ENCODE assay signal across 8 cellular contexts in the genomic region with DNA sequence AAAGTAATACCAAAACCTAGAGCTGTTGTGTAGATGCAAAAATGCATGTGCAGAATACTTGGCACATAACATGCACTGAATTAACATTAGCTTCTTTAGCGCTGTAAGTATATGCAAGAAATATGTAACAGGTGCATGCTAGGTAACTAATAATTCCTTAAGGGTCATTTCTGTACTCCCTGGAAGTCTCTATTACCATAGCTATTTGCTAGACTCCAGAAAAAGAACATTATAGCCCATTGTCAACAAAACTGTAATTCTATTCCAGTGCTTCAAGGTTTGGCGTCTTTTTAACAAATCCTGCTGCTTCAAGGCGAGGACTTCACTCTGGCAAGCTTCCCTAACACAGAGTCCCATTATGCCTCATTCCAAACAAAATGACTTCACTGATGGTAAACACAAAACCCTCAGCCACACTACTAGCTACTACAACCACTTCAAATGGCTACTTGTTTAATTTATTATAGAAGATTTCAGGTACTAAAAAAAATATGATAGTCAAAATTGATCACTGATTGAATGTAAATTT. TPM values are rescaled to one million over a fixed set of nuclear protein-coding genes. Genes with fewer than 3 reads are reported as not detected.
DNase-seq lines count a peak whose midpoint lies in the region; ATAC-seq, FAIRE-seq and TF ChIP-seq lines count a peak whose summit lies in the region.

No MANE protein-coding gene starts in this region.

- CTCF ChIA-PET in activated CD4-positive, alpha-beta T cell treated with anti-CD3 and anti-CD28 coated beads, Interleukin-2, amount 10 ng/mL, durations not matched to agents 7 days and 5 days (lab: Charles Lee), result interaction anchor here (0.6 to 2.3 kb wide), 6 partner anchors 10 to 174 kb away, joined by 3 to 6 read pairs (median 4); no protein-coding TSS in a partner anchor

- peaks cover 18% of the 10 kb centered on the region for H3K36me3 Mint-ChIP-seq in activated CD4-positive, alpha-beta T cell treated with anti-CD3 and anti-CD28 coated beads, Interleukin-2, amount 10 ng/mL, durations not matched to agents 7 days and 5 days (ENCODE audit: low read depth)
- peaks cover under 1 to 7% of the 10 kb centered on the region in 2 donors for H3K36me3 Mint-ChIP-seq in activated naive CD4-positive, alpha-beta T cell treated with anti-CD3 and anti-CD28 coated beads, Interleukin-2, amount 50 U/mL, for 72 hours

- no peak for ATAC-seq in activated naive CD4-positive, alpha-beta T cell treated with anti-CD3 and anti-CD28 coated beads, Interleukin-2, amount 50 U/mL, for 72 hours
- no peak for ATAC-seq in HG03378 (IDR thresholded peaks at IDR 0.05; ENCODE audit: unreplicated experiment)
- no peak for ATAC-seq in GM21526 (IDR thresholded peaks at IDR 0.05; ENCODE audit: low FRiP score, unreplicated experiment)

- TF ChIP-seq EP300 in tibial nerve (IDR thresholded peaks at IDR 0.05), result no peak

- no peaks in the 10 kb centered on the region for H3K9me3 ChIP-seq in tibial nerve

- peaks cover 0 to 62% (median 39%) of the 10 kb centered on the region in 4 donors for H3K4me1 ChIP-seq in tibial nerve

- peaks cover 59% of the 10 kb centered on the region for H3K4me1 Mint-ChIP-seq in activated CD4-positive, alpha-beta T cell treated with anti-CD3 and anti-CD28 coated beads, Interleukin-2, amount 10 ng/mL, durations not matched to agents 7 days and 5 days

- H3K27ac Mint-ChIP-seq in activated CD4-positive, alpha-beta T cell treated with anti-CD3 and anti-CD28 coated beads, Interleukin-2, amount 10 ng/mL, durations not matched to agents 7 days and 5 days, result peak overlapping the region; percentile 95
- H3K27ac Mint-ChIP-seq in activated naive CD4-positive, alpha-beta T cell treated with anti-CD3 and anti-CD28 coated beads, Interleukin-2, amount 50 U/mL, for 72 hours, result peak overlapping the region; percentile 80 to 98

- POLR2A ChIA-PET in activated CD4-positive, alpha-beta T cell treated with anti-CD3 and anti-CD28 coated beads, Interleukin-2, amount 10 ng/mL, durations not matched to agents 7 days and 5 days (lab: Charles Lee), result no interaction called here

- H3K27ac ChIP-seq in tibial nerve, result peak overlapping the region; percentile 30 to 86 (median 82)

- peak overlapping the region; percentile 80 for H3K4me3 Mint-ChIP-seq in activated CD4-positive, alpha-beta T cell treated with anti-CD3 and anti-CD28 coated beads, Interleukin-2, amount 10 ng/mL, durations not matched to agents 7 days and 5 days

- H3K9me3 Mint-ChIP-seq in activated CD4-positive, alpha-beta T cell treated with anti-CD3 and anti-CD28 coated beads, Interleukin-2, amount 10 ng/mL, durations not matched to agents 7 days and 5 days, result no peaks in the 10 kb centered on the region
- H3K9me3 Mint-ChIP-seq in activated naive CD4-positive, alpha-beta T cell treated with anti-CD3 and anti-CD28 coated beads, Interleukin-2, amount 50 U/mL, for 72 hours, result no peaks in the 10 kb centered on the region

- WGBS in tibial nerve, 2 donors, result 17 to 28% methylated on average over 3 of the region's 3 CpGs

- no peaks in the 10 kb centered on the region for H3K27me3 Mint-ChIP-seq in activated CD4-positive, alpha-beta T cell treated with anti-CD3 and anti-CD28 coated beads, Interleukin-2, amount 10 ng/mL, durations not matched to agents 7 days and 5 days

- peak overlapping the region in 1 of 4 donors; percentile 16 for H3K4me3 ChIP-seq in tibial nerve

- FAIRE-seq in islet of Langerhans (lab: Jason Lieb, UNC), result peak; percentile 90

- no peaks in the 10 kb centered on the region for H3K36me3 ChIP-seq in tibial nerve

- no peaks in the 10 kb centered on the region for H3K27me3 ChIP-seq in tibial nerve

- no peak for TF ChIP-seq CTCF in tibial nerve (IDR thresholded peaks at IDR 0.05)

- TF ChIP-seq POLR2A in tibial nerve (IDR thresholded peaks at IDR 0.05), result no peak

- DNase-seq in activated CD4-positive, alpha-beta T cell treated with anti-CD3 and anti-CD28 coated beads, Interleukin-2, amount 10 ng/mL, durations not matched to agents 7 days and 5 days, result no peak
- DNase-seq in activated CD4-positive, alpha-beta T cell treated with anti-CD3 and anti-CD28 coated beads for 4 hours, result no peak
- DNase-seq in activated naive CD4-positive, alpha-beta T cell treated with anti-CD3 and anti-CD28 coated beads, Interleukin-2, amount 50 U/mL, for 72 hours (ENCODE audit: low spot score in 2 of 2), result no peak
- no peak for DNase-seq in tibial nerve (ENCODE audit: low spot score in 2 of 2)
- DNase-seq in stimulated activated naive CD4-positive, alpha-beta T cell treated with Interleukin-2 at 50 U/mL for 16 hours (lab: John Stamatoyannopoulos, UW), result no peak

RNA-seq across cellular contexts. Expression of a gene that starts 32.7 kb away (rescaled TPM):
- 100 to 1,000 TPM; 125 to 149 TPM for total RNA-seq in activated CD4-positive, alpha-beta T cell treated with anti-CD3 and anti-CD28 coated beads, Interleukin-2, amount 10 ng/mL, durations not matched to agents 7 days and 5 days
- 10 to 100 TPM; 62.0 to 86.2 TPM for total RNA-seq in activated naive CD4-positive, alpha-beta T cell treated with anti-CD3 and anti-CD28 coated beads, Interleukin-2, amount 50 U/mL, for 72 hours
- total RNA-seq in tibial nerve, result 100 to 1,000 TPM in 2 of 4 donors, 10 to 100 TPM in 2; 54.6 to 118 (median 98.6) TPM
